ENCODE assay signal across 8 cellular contexts in genomic region chr17:30476726-30477082, GRCh38. TPM values are rescaled to one million over a fixed set of nuclear protein-coding genes. Genes with fewer than 3 reads are reported as not detected.
DNase-seq lines count a peak whose midpoint lies in the region; ATAC-seq and TF ChIP-seq lines count a peak whose summit lies in the region.

No MANE protein-coding gene starts in this region.

- H3K4me2 ChIP-seq in SK-N-SH = peak overlapping the region; percentile 69

- H3K4me3 ChIP-seq in SK-N-SH (ENCODE audit: low read depth in 2 of 2, low read length in 1 of 2) (peak overlapping the region; percentile 58 to 99), mucosa of stomach (ENCODE audit: low read length) (peak overlapping the region; percentile 96), aorta (ENCODE audit: low read length in 2 of 2) (peak overlapping the region; percentile 33 to 37)
- peak overlapping the region; percentile 99 for H3K4me3 ChIP-seq in effector memory CD4-positive, alpha-beta T cell (ENCODE audit: insufficient read depth, low read depth, low read length, poor library complexity, severe bottlenecking)

- H2AFZ ChIP-seq in SK-N-SH (ENCODE audit: low read depth) = peak overlapping the region; percentile 96

- WGBS in SK-N-SH (ENCODE audit: low lambda C conversion rate) = 31% methylated on average over 7 of the region's 7 CpGs
- WGBS in aorta, 2 donors = 6 to 8% methylated on average over 7 of the region's 7 CpGs

- H3K4me1 ChIP-seq in SK-N-SH (ENCODE audit: control insufficient read depth in 1 of 2, insufficient read depth in 2 of 2, low read depth in 1 of 2, low read length in 1 of 2) (peaks cover 5 to 13% of the 10 kb centered on the region in 2 experiments; a peak in 3 of 4 replicates), mucosa of stomach (ENCODE audit: control insufficient read depth, insufficient read depth, low read length) (peaks cover 10% of the 10 kb centered on the region), aorta (ENCODE audit: control insufficient read depth in 1 of 2, insufficient read depth in 2 of 2, low read length in 2 of 2) (no peaks in the 10 kb centered on the region)
- H3K4me1 ChIP-seq in effector memory CD4-positive, alpha-beta T cell (ENCODE audit: control insufficient read depth, insufficient read depth, low read length, poor library complexity, severe bottlenecking) = peaks cover 10% of the 10 kb centered on the region

- no peaks in the 10 kb centered on the region for H4K20me1 ChIP-seq in SK-N-SH (ENCODE audit: insufficient read depth)

- TF ChIP-seq CTCF in SK-N-SH (IDR thresholded peaks at IDR 0.05) = no peak

- H3F3A ChIP-seq in SK-N-SH (replicated peaks; ENCODE audit: insufficient read depth) = no peaks in the 10 kb centered on the region

- H3K79me2 ChIP-seq in SK-N-SH (ENCODE audit: insufficient read depth) = peaks cover 45% of the 10 kb centered on the region

- ATAC-seq in GM18502 (IDR thresholded peaks at IDR 0.05; ENCODE audit: poor library complexity, unreplicated experiment) (peak; percentile 26), HG02885 (IDR thresholded peaks at IDR 0.05; ENCODE audit: poor library complexity, unreplicated experiment) (peak; percentile 16), aorta (ENCODE audit: low FRiP score) (peak; percentile 47)

- H3K9me2 ChIP-seq in SK-N-SH = no peaks in the 10 kb centered on the region

- H3K27ac ChIP-seq in SK-N-SH (ENCODE audit: low read depth in 2 of 2, low read length in 1 of 2) = peak overlapping the region; percentile 39 to 86; a peak in 3 of 4 replicates
- peak overlapping the region; percentile 99 for H3K27ac ChIP-seq in effector memory CD4-positive, alpha-beta T cell (ENCODE audit: insufficient read depth, low read length, poor library complexity, severe bottlenecking)
- peak overlapping the region; percentile 50 to 73 for H3K27ac ChIP-seq in aorta (ENCODE audit: low read depth in 1 of 2, low read length in 2 of 2)

- H3K27me3 ChIP-seq in SK-N-SH (ENCODE audit: insufficient read depth) = no peaks in the 10 kb centered on the region
- H3K27me3 ChIP-seq in effector memory CD4-positive, alpha-beta T cell (replicated peaks; ENCODE audit: control insufficient read depth, insufficient read depth, low read length, poor library complexity, severe bottlenecking) = peaks cover 3% of the 10 kb centered on the region
- H3K27me3 ChIP-seq in mucosa of stomach (ENCODE audit: control insufficient read depth, insufficient read depth, low read length) = no peaks in the 10 kb centered on the region
- H3K27me3 ChIP-seq in aorta (ENCODE audit: control insufficient read depth in 1 of 2, insufficient read depth in 2 of 2, low read length in 1 of 2) = no peaks in the 10 kb centered on the region

- DNase-seq in SK-N-SH = no peak
- peak in 1 of 3 donors; percentile 2 for DNase-seq in effector memory CD4-positive, alpha-beta T cell
- no peak for DNase-seq in aorta
- DNase-seq in DMS114 treated with DMSO at 0.1 percent for 48 hours (lab: John Stamatoyannopoulos, UW; ENCODE audit: unreplicated experiment) = no peak
- no peak for DNase-seq in COLO668 (lab: John Stamatoyannopoulos, UW; ENCODE audit: unreplicated experiment)

- no peak for TF ChIP-seq RAD21 in SK-N-SH (IDR thresholded peaks at IDR 0.05; ENCODE audit: low read length)

- H3K36me3 ChIP-seq in SK-N-SH (replicated peaks in 1 of 2; ENCODE audit: control insufficient read depth in 1 of 2, insufficient read depth in 2 of 2, low read length in 1 of 2) = peaks cover 11 to 25% of the 10 kb centered on the region in 2 experiments
- no peaks in the 10 kb centered on the region for H3K36me3 ChIP-seq in effector memory CD4-positive, alpha-beta T cell (ENCODE audit: control insufficient read depth, insufficient read depth, low read length)
- H3K36me3 ChIP-seq in mucosa of stomach (ENCODE audit: control insufficient read depth, insufficient read depth, low read length) = no peaks in the 10 kb centered on the region
- no peaks in the 10 kb centered on the region for H3K36me3 ChIP-seq in aorta (ENCODE audit: control insufficient read depth in 1 of 2, insufficient read depth in 2 of 2, low read length in 1 of 2)

- CTCF ChIA-PET in SK-N-SH (lab: Yijun Ruan, JAX) = interaction anchor here (0.6 to 5.1 kb wide), 28 partner anchors 11 to 698 kb away, joined by 3 to 45 read pairs (median 4); no protein-coding TSS in a partner anchor

- POLR2A ChIA-PET in SK-N-SH (lab: Yijun Ruan, JAX) = no interaction called here

- intact Hi-C loops in aorta (cut with DNase I) = loop anchor here in 1 of 2 donors (5.0 kb wide), 2 partner anchors 126 to 359 kb away; partner anchors contain the start of gene NSRP1

- H3K9ac ChIP-seq in SK-N-SH = peak overlapping the region; percentile 99; the same call in 1 of the 2 replicates
- peak overlapping the region; percentile 99 for H3K9ac ChIP-seq in mucosa of stomach (ENCODE audit: low read length)

- 0 out of 4 replicates have a peak, but pooled peaks of 1 of the 2 experiments have one; percentile 4 for TF ChIP-seq EP300 in SK-N-SH (IDR thresholded peaks at IDR 0.05; ENCODE audit: borderline replicate concordance in 1 of 2, low read depth in 1 of 2, low read length in 1 of 2)

- H3K9me3 ChIP-seq in SK-N-SH (no peaks in the 10 kb centered on the region), mucosa of stomach (ENCODE audit: control insufficient read depth, low read length) (no peaks in the 10 kb centered on the region), aorta (ENCODE audit: control insufficient read depth, low read length) (no peaks in the 10 kb centered on the region)
- H3K9me3 ChIP-seq in effector memory CD4-positive, alpha-beta T cell (ENCODE audit: control insufficient read depth, low read length) = no peaks in the 10 kb centered on the region

TF ChIP-seq in SK-N-SH, 30 proteins besides CTCF, POLR2A, EP300 and RAD21:
- TF ChIP-seq MEF2A (IDR thresholded peaks at IDR 0.05; ENCODE audit: borderline replicate concordance, low read depth) (no peak), PBX3 (IDR thresholded peaks at IDR 0.05) (no peak), TCF12 (IDR thresholded peaks at IDR 0.05) (no peak), RCOR1 (IDR thresholded peaks at IDR 0.05; ENCODE audit: low read length) (no peak), GABPA (IDR thresholded peaks at IDR 0.05; ENCODE audit: low read depth) (no peak), GATA2 (CRISPR knock-in tag; IDR thresholded peaks at IDR 0.05) (no peak), MXI1 (IDR thresholded peaks at IDR 0.05; ENCODE audit: low read depth, low read length) (no peak), USF2 (IDR thresholded peaks at IDR 0.05; ENCODE audit: borderline replicate concordance, low read depth, low read length) (no peak)

RNA-seq across cellular contexts. Expression of gene GOSR1, which starts 0.5 kb away (rescaled TPM):
- polyA plus RNA-seq in SK-N-SH (2012; rRNA removed) (12.5 and 13.7 TPM in 2 replicates), aorta (10 to 100 TPM; 13.6 to 21.9 TPM)
- 15.4 and 16.9 TPM in 2 replicates for polyA plus RNA-seq in SK-N-SH (2012; cell fraction: cytosol; rRNA removed)
- polyA plus RNA-seq in SK-N-SH (2012; cell fraction: nucleus; rRNA removed) = 17.9 and 25.7 TPM in 2 replicates
- total RNA-seq in aorta = 10 to 100 TPM; 53.8 to 55.7 TPM

Comparison
In these comparisons a context has a peak if more than half of its experiments do, and no peak if none do; other contexts are left out.
1. H3K4me3 ChIP-seq: peak in every context shown above with its lines; median percentile 99 in effector memory CD4-positive, alpha-beta T cell; 96 in mucosa of stomach; 78 in SK-N-SH; 35 in aorta.